ENCODE assay signal across 12 cellular contexts in genomic region chr18:32802606-32803451, GRCh38. TPM values are rescaled to one million over a fixed set of nuclear protein-coding genes. Genes with fewer than 3 reads are reported as not detected.
DNase-seq lines count a peak whose midpoint lies in the region; ATAC-seq and TF ChIP-seq lines count a peak whose summit lies in the region.
"Had no signal": no experiment of that assay in that cellular context is flagged by ENCODE, and none has a peak within 500 bp of the region (broad histone marks: within the 10 kb centered on the region; RNA-seq: fewer than 3 reads in every experiment).

No MANE protein-coding gene starts in this region.

- no peak overlapping the region for H2BK5ac ChIP-seq in mesenchymal stem cell (ENCODE audit: low read depth, low read length, poor library complexity, severe bottlenecking)

- H3K9me3 Mint-ChIP-seq in activated naive CD4-positive, alpha-beta T cell treated with anti-CD3 and anti-CD28 coated beads, Interleukin-2, amount 50 U/mL, for 72 hours = peaks cover 0 to 4% of the 10 kb centered on the region in 2 donors

- H3K79me2 ChIP-seq in hepatocyte = no peaks in the 10 kb centered on the region

- TF ChIP-seq CTCF in hepatocyte (IDR thresholded peaks at IDR 0.05; ENCODE audit: poor library complexity) = no peak

- H3K4me3 ChIP-seq in mesenchymal stem cell (ENCODE audit: insufficient read depth in 1 of 2, low read depth in 1 of 2, low read length in 2 of 2) (no peak overlapping the region), hepatocyte (no peak overlapping the region)

- no peaks in the 10 kb centered on the region for H4K20me1 ChIP-seq in hepatocyte (ENCODE audit: insufficient read depth, poor library complexity, severe bottlenecking)

- H2BK12ac ChIP-seq in mesenchymal stem cell (ENCODE audit: low read length in 2 of 2) = no peak overlapping the region

- no peak overlapping the region for H3K27ac Mint-ChIP-seq in activated naive CD4-positive, alpha-beta T cell treated with anti-CD3 and anti-CD28 coated beads, Interleukin-2, amount 50 U/mL, for 72 hours
- H3K27ac Mint-ChIP-seq: activated naive CD8-positive, alpha-beta T cell treated with anti-CD3 and anti-CD28 coated beads, Interleukin-2, amount 10 ng/mL, durations not matched to agents 7 days and 5 days; endodermal cell had no signal

- H3K14ac ChIP-seq in mesenchymal stem cell (ENCODE audit: low read length in 2 of 2) = no peak overlapping the region

- H3K23ac ChIP-seq in mesenchymal stem cell (ENCODE audit: low read length in 2 of 2) = no peak overlapping the region

- H2AK5ac ChIP-seq in mesenchymal stem cell (ENCODE audit: low read length, severe bottlenecking) = no peak overlapping the region

- H3K79me1 ChIP-seq in mesenchymal stem cell (replicated peaks; ENCODE audit: low read length, poor library complexity, severe bottlenecking) = no peaks in the 10 kb centered on the region

- no peak overlapping the region for H4K8ac ChIP-seq in mesenchymal stem cell (ENCODE audit: low read length)

- H3K4me2 ChIP-seq in mesenchymal stem cell (ENCODE audit: low read length, poor library complexity, severe bottlenecking) = peak overlapping the region; percentile 23
- no peak overlapping the region for H3K4me2 ChIP-seq in hepatocyte

- no peak overlapping the region for H3K9ac ChIP-seq in mesenchymal stem cell (ENCODE audit: low read length)

- H3K36me3 ChIP-seq in mesenchymal stem cell (ENCODE audit: control insufficient read depth in 1 of 2, insufficient read depth in 2 of 2, low read depth in 1 of 2, low read length in 2 of 2) (no peaks in the 10 kb centered on the region), hepatocyte (replicated peaks; ENCODE audit: insufficient read depth, low read depth) (no peaks in the 10 kb centered on the region)

- H3K27me3 ChIP-seq in mesenchymal stem cell (ENCODE audit: control insufficient read depth in 1 of 2, insufficient read depth in 1 of 2, low read length in 2 of 2) = peaks cover 0 to 3% of the 10 kb centered on the region in 2 experiments
- H3K27me3 ChIP-seq in hepatocyte = no peaks in the 10 kb centered on the region

- H2BK15ac ChIP-seq in mesenchymal stem cell (ENCODE audit: low read depth, poor library complexity, severe bottlenecking) = no peak overlapping the region

- H3K9me3 ChIP-seq in mesenchymal stem cell (ENCODE audit: control insufficient read depth, low read length) (peaks cover 4% of the 10 kb centered on the region), hepatocyte (ENCODE audit: low read depth) (no peaks in the 10 kb centered on the region)

- no peak for DNase-seq in mesenchymal stem cell
- no peak for DNase-seq in HT-29 (ENCODE audit: low spot score)
- DNase-seq in activated naive CD4-positive, alpha-beta T cell treated with anti-CD3 and anti-CD28 coated beads, Interleukin-2, amount 50 U/mL, for 72 hours (ENCODE audit: low spot score in 2 of 2) = no peak
- no peak for DNase-seq in hepatocyte (ENCODE audit: low spot score)
- DNase-seq in stimulated activated CD4-positive, alpha-beta T cell treated with anti-CD3 and anti-CD28 coated beads, Interleukin-4, amount 100 ng/mL, for 1 hour = no peak
- DNase-seq: activated naive CD8-positive, alpha-beta T cell treated with anti-CD3 and anti-CD28 coated beads, Interleukin-2, amount 10 ng/mL, durations not matched to agents 7 days and 5 days; endodermal cell; H7; NCI-H1105 treated with DMSO at 0.1 percent for 48 hours had no signal

- no peaks in the 10 kb centered on the region for H3K9me2 ChIP-seq in hepatocyte (replicated peaks; ENCODE audit: insufficient read depth)

- WGBS in mesenchymal stem cell = 87% methylated on average over 6 of the region's 8 CpGs
- WGBS in hepatocyte (ENCODE audit: low lambda C conversion rate, missing lambda C conversion rate) = 77% methylated on average over 8 of the region's 8 CpGs

- H3K27ac ChIP-seq in mesenchymal stem cell (ENCODE audit: low read length, poor library complexity, severe bottlenecking) (peak overlapping the region; percentile 62), hepatocyte (no peak overlapping the region)

- no peak overlapping the region for H4K91ac ChIP-seq in mesenchymal stem cell (ENCODE audit: low read length)

- ATAC-seq in GM18873 (IDR thresholded peaks at IDR 0.05; ENCODE audit: low FRiP score, unreplicated experiment) = peak; percentile 46
- peak; percentile 59 for ATAC-seq in GM21825 (IDR thresholded peaks at IDR 0.05; ENCODE audit: unreplicated experiment)
- ATAC-seq in HG03432 (IDR thresholded peaks at IDR 0.05; ENCODE audit: unreplicated experiment) = peak; percentile 55
- ATAC-seq in activated naive CD4-positive, alpha-beta T cell treated with anti-CD3 and anti-CD28 coated beads, Interleukin-2, amount 50 U/mL, for 72 hours = no peak

- no peak overlapping the region for H3K18ac ChIP-seq in mesenchymal stem cell (ENCODE audit: low read depth in 1 of 2, low read length in 2 of 2)

- no peak overlapping the region for H2AFZ ChIP-seq in mesenchymal stem cell (ENCODE audit: low read depth, low read length)
- H2AFZ ChIP-seq in hepatocyte = no peak overlapping the region

- no peak overlapping the region for H2BK120ac ChIP-seq in mesenchymal stem cell (ENCODE audit: low read depth, low read length)

- peaks cover 7% of the 10 kb centered on the region for H3K4me1 ChIP-seq in mesenchymal stem cell (ENCODE audit: control insufficient read depth, insufficient read depth, low read depth, low read length)
- no peaks in the 10 kb centered on the region for H3K4me1 ChIP-seq in hepatocyte (ENCODE audit: insufficient read depth)

- H3K36me3 Mint-ChIP-seq in activated naive CD4-positive, alpha-beta T cell treated with anti-CD3 and anti-CD28 coated beads, Interleukin-2, amount 50 U/mL, for 72 hours = no peaks in the 10 kb centered on the region
- H3K36me3 Mint-ChIP-seq: activated naive CD8-positive, alpha-beta T cell treated with anti-CD3 and anti-CD28 coated beads, Interleukin-2, amount 10 ng/mL, durations not matched to agents 7 days and 5 days had no signal

- H3K4ac ChIP-seq in mesenchymal stem cell (ENCODE audit: low read depth in 1 of 2, low read length in 2 of 2) = no peak overlapping the region

RNA-seq across cellular contexts. Expression of gene KLHL14, which starts 30.0 kb away (rescaled TPM):
- 18.0 TPM for polyA plus RNA-seq in mesenchymal stem cell (2013, experiment 1 of 2)
- 17.8 TPM for polyA plus RNA-seq in mesenchymal stem cell (2013, experiment 2 of 2)
- not detected in 2 replicates for total RNA-seq in HT-29 (2014; rRNA removed; shearing (Covaris generic))
- not detected for total RNA-seq in activated naive CD4-positive, alpha-beta T cell treated with anti-CD3 and anti-CD28 coated beads, Interleukin-2, amount 50 U/mL, for 72 hours
- total RNA-seq in hepatocyte = 0.57 and 0.60 TPM in 2 replicates
- polyA plus RNA-seq in hepatocyte = 0.12 and 0.44 TPM in 2 replicates
- total RNA-seq: activated naive CD8-positive, alpha-beta T cell treated with anti-CD3 and anti-CD28 coated beads, Interleukin-2, amount 10 ng/mL, durations not matched to agents 7 days and 5 days had no signal

Comparison
In these comparisons a context has a peak if more than half of its experiments do, and no peak if none do; other contexts are left out.
1. ATAC-seq: peak in GM18873 (single experiment), GM21825 (single experiment) and HG03432 (single experiment); none in activated naive CD4-positive, alpha-beta T cell treated with anti-CD3 and anti-CD28 coated beads, Interleukin-2, amount 50 U/mL, for 72 hours (0 of 2).